8 cellular contexts compared by ENCODE assay signal in the genomic region with DNA sequence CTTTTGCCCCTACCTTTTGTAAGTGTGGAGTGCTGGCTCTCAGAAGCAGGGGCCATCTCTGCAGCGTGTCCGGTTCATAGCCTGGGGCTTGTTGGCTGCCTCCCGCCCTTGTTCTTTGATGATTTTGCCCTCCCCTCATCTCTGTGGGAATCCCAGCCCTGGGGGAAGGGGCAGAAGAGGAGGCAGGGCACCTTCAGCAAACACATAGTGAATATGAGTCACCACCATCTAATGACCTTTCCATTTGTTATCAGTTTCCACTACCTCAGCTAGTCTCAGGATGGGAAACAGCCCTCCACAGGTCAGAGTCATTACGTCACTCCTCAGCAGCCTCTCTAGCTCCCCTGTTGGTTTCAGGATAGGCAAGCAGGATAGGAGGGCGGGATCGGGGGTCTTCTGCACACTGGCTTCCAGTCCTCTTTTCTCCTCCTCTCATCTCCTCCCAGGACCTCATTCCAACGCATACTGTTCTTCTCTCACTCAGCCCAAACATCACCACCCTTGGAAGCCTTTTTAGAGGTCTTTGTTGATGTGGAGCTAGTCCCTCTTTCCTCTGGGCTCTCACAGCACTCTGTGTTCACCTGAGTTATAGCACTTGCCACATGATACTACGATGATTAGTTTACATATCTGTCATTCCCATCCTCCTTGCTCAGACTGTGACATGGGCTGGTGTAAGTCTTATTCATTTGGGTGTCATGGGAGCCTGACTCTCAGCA. TPM values are rescaled to one million over a fixed set of nuclear protein-coding genes. Genes with fewer than 3 reads are reported as not detected.
DNase-seq lines count a peak whose midpoint lies in the region; ATAC-seq and TF ChIP-seq lines count a peak whose summit lies in the region.

No MANE protein-coding gene starts in this region.

- H3K9me3 ChIP-seq in esophagus muscularis mucosa, result no peaks in the 10 kb centered on the region
- no peaks in the 10 kb centered on the region for H3K9me3 ChIP-seq in ovary

- H3K27me3 ChIP-seq in esophagus muscularis mucosa (no peaks in the 10 kb centered on the region), ovary (no peaks in the 10 kb centered on the region)

- TF ChIP-seq CTCF in esophagus muscularis mucosa (IDR thresholded peaks at IDR 0.05) (peak in 1 of 3 experiments; percentile 7), ovary (IDR thresholded peaks at IDR 0.05) (no peak)

- DNase-seq in activated naive CD4-positive, alpha-beta T cell treated with anti-CD3 and anti-CD28 coated beads for 36 hours, result peak; percentile 50
- DNase-seq in activated naive CD4-positive, alpha-beta T cell (lab: John Stamatoyannopoulos, UW), result no peak
- DNase-seq in NCI-H748 (lab: John Stamatoyannopoulos, UW; ENCODE audit: unreplicated experiment) (peak; percentile 58), dermis microvascular lymphatic vessel endothelial cell (ENCODE audit: low read depth in 2 of 2) (peak; percentile 94 to 95), renal cortical epithelial cell (ENCODE audit: low read depth) (peak; percentile 64), esophagus muscularis mucosa (ENCODE audit: extremely low spot score) (no peak), ovary (no peak)

- TF ChIP-seq POLR2A in esophagus muscularis mucosa (IDR thresholded peaks at IDR 0.05; ENCODE audit: low read depth) (no peak), ovary (IDR thresholded peaks at IDR 0.05) (no peak)

- ATAC-seq in HG03280 (IDR thresholded peaks at IDR 0.05; ENCODE audit: unreplicated experiment), result no peak

- H3K27ac ChIP-seq in esophagus muscularis mucosa (replicated peaks in 1 of 4) (no peak overlapping the region), ovary (no peak overlapping the region)

- H3K4me3 ChIP-seq in esophagus muscularis mucosa (no peak overlapping the region), ovary (no peak overlapping the region)

- H3K4me1 Mint-ChIP-seq in activated naive CD4-positive, alpha-beta T cell treated with anti-CD3 and anti-CD28 coated beads for 36 hours (ENCODE audit: low read depth), result peaks cover 13% of the 10 kb centered on the region

- no peak for TF ChIP-seq EP300 in esophagus muscularis mucosa (IDR thresholded peaks at IDR 0.05)
- TF ChIP-seq EP300 in ovary (IDR thresholded peaks at IDR 0.05), result no peak

- H3K9me3 Mint-ChIP-seq in activated naive CD4-positive, alpha-beta T cell treated with anti-CD3 and anti-CD28 coated beads for 36 hours, result no peaks in the 10 kb centered on the region

- no peaks in the 10 kb centered on the region for H3K36me3 Mint-ChIP-seq in activated naive CD4-positive, alpha-beta T cell treated with anti-CD3 and anti-CD28 coated beads for 36 hours (ENCODE audit: low read depth)

- no peaks in the 10 kb centered on the region for H3K27me3 Mint-ChIP-seq in activated naive CD4-positive, alpha-beta T cell treated with anti-CD3 and anti-CD28 coated beads for 36 hours (ENCODE audit: low read depth)

- no peak overlapping the region for H3K27ac Mint-ChIP-seq in activated naive CD4-positive, alpha-beta T cell treated with anti-CD3 and anti-CD28 coated beads for 36 hours

- H3K4me1 ChIP-seq in esophagus muscularis mucosa (peaks cover 0 to 7% (median under 1%) of the 10 kb centered on the region in 4 donors), ovary (ENCODE audit: insufficient read depth) (no peaks in the 10 kb centered on the region)

- 80% methylated on average over 8 of the region's 8 CpGs for WGBS in esophagus muscularis mucosa
- 80 to 83% (median 81%) methylated on average over 8 of the region's 8 CpGs for WGBS in ovary, 3 donors

- CTCF ChIA-PET in activated naive CD4-positive, alpha-beta T cell treated with anti-CD3 and anti-CD28 coated beads for 36 hours (lab: Charles Lee), result interaction anchor here (0.7 to 1.5 kb wide), 5 partner anchors 14 to 139 kb away, joined by 3 to 5 read pairs (median 3); a partner anchor contains a TSS

- H3K36me3 ChIP-seq in esophagus muscularis mucosa (peaks cover 0 to 39% (median 20%) of the 10 kb centered on the region in 4 donors), ovary (no peaks in the 10 kb centered on the region)

- intact Hi-C loops in activated naive CD4-positive, alpha-beta T cell treated with anti-CD3 and anti-CD28 coated beads for 36 hours (cut with micrococcal nuclease), result loop anchor here (1.0 kb wide), 2 partner anchors 15 to 22 kb away; no protein-coding TSS in a partner anchor
- intact Hi-C loops in esophagus muscularis mucosa (cut with DNase I) (no loop called here), ovary (cut with DNase I) (no loop called here)

- no peak overlapping the region for H3K4me3 Mint-ChIP-seq in activated naive CD4-positive, alpha-beta T cell treated with anti-CD3 and anti-CD28 coated beads for 36 hours

RNA-seq across cellular contexts. Expression of a gene that starts 15.8 kb away (rescaled TPM):
- total RNA-seq in activated naive CD4-positive, alpha-beta T cell treated with anti-CD3 and anti-CD28 coated beads for 36 hours, result 10 to 100 TPM; 47.0 to 48.3 TPM
- total RNA-seq in dermis microvascular lymphatic vessel endothelial cell (22.5 and 26.6 TPM in 2 replicates), renal cortical epithelial cell (47.8 and 53.8 TPM in 2 replicates), esophagus muscularis mucosa (10 to 100 TPM; 51.1 to 80.8 (median 66.5) TPM), ovary (100 to 1,000 TPM in 1 of 7 donors, 10 to 100 TPM in 6; 22.1 to 132 (median 36.2) TPM)
- 100 to 1,000 TPM in 1 of 2 donors, 10 to 100 TPM in 1; 49.2 to 103 TPM for polyA plus RNA-seq in ovary

Comparison
In these comparisons a context has a peak if more than half of its experiments do, and no peak if none do; other contexts are left out.
1. DNase-seq: peak in activated naive CD4-positive, alpha-beta T cell treated with anti-CD3 and anti-CD28 coated beads for 36 hours (single experiment), NCI-H748 (single experiment), dermis microvascular lymphatic vessel endothelial cell (2 of 2) and renal cortical epithelial cell (single experiment); none in activated naive CD4-positive, alpha-beta T cell (0 of 4), esophagus muscularis mucosa (single experiment) and ovary (0 of 5).